ENCODE assay signal across 28 cellular contexts in genomic region chr4:823761-824460, GRCh38. TPM values are rescaled to one million over a fixed set of nuclear protein-coding genes. Genes with fewer than 3 reads are reported as not detected.
DNase-seq lines count a peak whose midpoint lies in the region; ATAC-seq, FAIRE-seq and TF ChIP-seq lines count a peak whose summit lies in the region.
"Had no signal": no experiment of that assay in that cellular context is flagged by ENCODE, and none has a peak within 500 bp of the region (broad histone marks: within the 10 kb centered on the region; RNA-seq: fewer than 3 reads in every experiment).

No MANE protein-coding gene starts in this region.

- no peak overlapping the region for H3K27ac Mint-ChIP-seq in natural killer cell treated with Interleukin-12 subunit alpha and Interleukin-12 subunit beta and Interleukin-15 and Interleukin-18, amount 100 ng/mL, for 72 hours
- H3K27ac Mint-ChIP-seq in natural killer cell: no peak overlapping the region
- H3K27ac Mint-ChIP-seq in neural crest cell (ENCODE audit: unreplicated experiment): no peak overlapping the region
- H3K27ac Mint-ChIP-seq: activated naive CD4-positive, alpha-beta T cell treated with anti-CD3 and anti-CD28 coated beads, Interleukin-2, amount 50 U/mL, for 24 hours; CD4-positive, CD25-positive, alpha-beta regulatory T cell; immature natural killer cell had no signal

- no peak overlapping the region; the same call in 1 of the 2 replicates for H2AK5ac ChIP-seq in H1 (ENCODE audit: low read depth, low read length)

- no peak for TF ChIP-seq RAD21 in H1 (IDR thresholded peaks at IDR 0.05 in 1 of 2, conservative IDR thresholded peaks at IDR 0.05 in 1 of 2; ENCODE audit: low read depth in 2 of 2, low read length in 2 of 2)

- no peaks in the 10 kb centered on the region for H3K79me1 ChIP-seq in H1 (ENCODE audit: low read depth, low read length)

- H4K91ac ChIP-seq in H1 (replicated peaks; ENCODE audit: insufficient read length, low read length): no peak overlapping the region

- CTCF ChIA-PET in H1 (lab: Charles Lee; ENCODE audit: partially characterized antibody): interaction anchor here (1.0 to 3.5 kb wide), 6 partner anchors 10 to 82 kb away, joined by 3 to 17 read pairs (median 4); no protein-coding TSS in a partner anchor

- H3K4ac ChIP-seq in H1 (replicated peaks; ENCODE audit: insufficient read length, low read depth, low read length): no peak overlapping the region

- no peak for FAIRE-seq in H1 (lab: Jason Lieb, UNC)
- FAIRE-seq: D721Med, GM18507 had no signal

- H3K4me3 ChIP-seq in H1 (ENCODE audit: extremely low read depth in 1 of 4, insufficient read depth in 2 of 4, low read depth in 3 of 4, low read length in 4 of 4): no peak overlapping the region
- H3K4me3 ChIP-seq in adrenal gland: no peak overlapping the region
- no peak overlapping the region for H3K4me3 ChIP-seq in body of pancreas
- H3K4me3 ChIP-seq: breast epithelium, GM23248, psoas muscle, upper lobe of left lung had no signal

- peaks cover 5 to 6% of the 10 kb centered on the region in 2 donors for H3K4me1 Mint-ChIP-seq in natural killer cell treated with Interleukin-12 subunit alpha and Interleukin-12 subunit beta and Interleukin-15 and Interleukin-18, amount 100 ng/mL, for 72 hours (ENCODE audit: low read depth in 2 of 2)
- H3K4me1 Mint-ChIP-seq in natural killer cell: peaks cover 0 to 5% of the 10 kb centered on the region in 2 donors
- no peaks in the 10 kb centered on the region for H3K4me1 Mint-ChIP-seq in neural crest cell

- H3K14ac ChIP-seq in H1 (ENCODE audit: insufficient read length): no peak overlapping the region

- no peak overlapping the region for H3K23ac ChIP-seq in H1 (ENCODE audit: insufficient read length)

- TF ChIP-seq CTCF in natural killer cell (IDR thresholded peaks at IDR 0.05) (no peak), H1 (IDR thresholded peaks at IDR 0.05; ENCODE audit: control extremely low read depth in 1 of 3, insufficient read depth in 1 of 3, low read depth in 1 of 3, low read length in 3 of 3) (no peak), neural crest cell (conservative IDR thresholded peaks at IDR 0.05) (no peak), adrenal gland (IDR thresholded peaks at IDR 0.05) (no peak), body of pancreas (IDR thresholded peaks at IDR 0.05) (no peak)

- H3K9me3 ChIP-seq in H1 (ENCODE audit: insufficient read depth in 2 of 2, low read depth in 1 of 2, low read length in 1 of 2) (no peaks in the 10 kb centered on the region), adrenal gland (replicated peaks in 1 of 3) (no peaks in the 10 kb centered on the region), body of pancreas (no peaks in the 10 kb centered on the region)
- H3K9me3 ChIP-seq: psoas muscle, upper lobe of left lung had no signal

- no peak overlapping the region for H3K9ac ChIP-seq in H1 (replicated peaks in 1 of 4; ENCODE audit: extremely low read depth in 1 of 4, low read depth in 3 of 4, low read length in 3 of 4)
- H3K9ac ChIP-seq: GM23248 had no signal

- no peaks in the 10 kb centered on the region for H3K9me3 Mint-ChIP-seq in natural killer cell treated with Interleukin-12 subunit alpha and Interleukin-12 subunit beta and Interleukin-15 and Interleukin-18, amount 100 ng/mL, for 72 hours
- H3K9me3 Mint-ChIP-seq in natural killer cell (no peaks in the 10 kb centered on the region), neural crest cell (no peaks in the 10 kb centered on the region)
- H3K9me3 Mint-ChIP-seq: activated naive CD4-positive, alpha-beta T cell treated with anti-CD3 and anti-CD28 coated beads, Interleukin-2, amount 50 U/mL, for 24 hours; stimulated activated effector memory CD8-positive, alpha-beta T cell treated with anti-CD3 and anti-CD28 coated beads, Interleukin-12 subunit alpha, Interleukin-12 subunit beta, amount 100 ng/mL, for 72 hours had no signal

- no peak overlapping the region for H3K4me2 ChIP-seq in H1 (ENCODE audit: insufficient read depth in 1 of 2, low read depth in 2 of 2, low read length in 2 of 2)

- H3K36me3 ChIP-seq in H1 (ENCODE audit: control insufficient read depth in 2 of 4, insufficient read depth in 4 of 4, low read length in 3 of 4) (no peaks in the 10 kb centered on the region), adrenal gland (replicated peaks in 1 of 2) (no peaks in the 10 kb centered on the region), body of pancreas (replicated peaks in 1 of 2; ENCODE audit: insufficient read depth in 1 of 2, low read depth in 2 of 2) (no peaks in the 10 kb centered on the region)
- H3K36me3 ChIP-seq: breast epithelium, upper lobe of left lung had no signal

- H3K27me3 Mint-ChIP-seq in natural killer cell treated with Interleukin-12 subunit alpha and Interleukin-12 subunit beta and Interleukin-15 and Interleukin-18, amount 100 ng/mL, for 72 hours: peaks cover 21 to 23% of the 10 kb centered on the region in 2 donors
- H3K27me3 Mint-ChIP-seq in natural killer cell (ENCODE audit: low read depth in 2 of 2) (peaks cover 30 to 34% of the 10 kb centered on the region in 2 donors), neural crest cell (ENCODE audit: low read depth) (peaks cover 80% of the 10 kb centered on the region)

- no peaks in the 10 kb centered on the region for H3K79me2 ChIP-seq in H1 (ENCODE audit: control insufficient read depth in 1 of 2, insufficient read depth in 2 of 2, low read length in 2 of 2)

- peak; percentile 57 for DNase-seq in natural killer cell treated with Interleukin-12 subunit alpha and Interleukin-12 subunit beta and Interleukin-15 and Interleukin-18, amount 100 ng/mL, for 72 hours (ENCODE audit: low spot score)
- DNase-seq in natural killer cell (no peak), H1 (ENCODE audit: low read depth in 1 of 2, low spot score in 2 of 2) (no peak), neural crest cell (ENCODE audit: low read depth, low spot score) (no peak), HuH-7.5 (ENCODE audit: low spot score) (no peak), adrenal gland (no peak), body of pancreas (no peak)
- DNase-seq: activated CD4-positive, alpha-beta T cell treated with anti-CD3 and anti-CD28 coated beads for 48 hours; CD4-positive, CD25-positive, alpha-beta regulatory T cell; effector CD4-positive, alpha-beta T cell; GM23248; hypothalamus; immature natural killer cell; NCI-H2081; NCI-H2227 treated with DMSO at 0.1 percent for 48 hours; NCI-H526 treated with DMSO at 0.1 percent for 48 hours; nucleus accumbens; PC-3; SHP77 treated with DMSO at 0.1 percent for 48 hours had no signal

- peaks cover 7% of the 10 kb centered on the region for H3K36me3 Mint-ChIP-seq in natural killer cell treated with Interleukin-12 subunit alpha and Interleukin-12 subunit beta and Interleukin-15 and Interleukin-18, amount 100 ng/mL, for 72 hours
- H3K36me3 Mint-ChIP-seq in natural killer cell (no peaks in the 10 kb centered on the region), neural crest cell (ENCODE audit: low read depth) (no peaks in the 10 kb centered on the region)
- H3K36me3 Mint-ChIP-seq: CD4-positive, CD25-positive, alpha-beta regulatory T cell had no signal

- TF ChIP-seq POLR2A in H1 (IDR thresholded peaks at IDR 0.05; ENCODE audit: control extremely low read depth in 1 of 2, low read depth in 2 of 2, low read length in 2 of 2) (no peak), adrenal gland (IDR thresholded peaks at IDR 0.05) (no peak), body of pancreas (IDR thresholded peaks at IDR 0.05) (no peak)

- no peak overlapping the region for H3K56ac ChIP-seq in H1 (replicated peaks; ENCODE audit: insufficient read length, low read depth, low read length)

- H4K8ac ChIP-seq in H1 (ENCODE audit: extremely low read depth, insufficient read depth, low read length): no peak overlapping the region

- H2BK20ac ChIP-seq in H1 (ENCODE audit: low read length): no peak overlapping the region

- ATAC-seq in natural killer cell treated with Interleukin-12 subunit alpha and Interleukin-12 subunit beta and Interleukin-15 and Interleukin-18, amount 100 ng/mL, for 72 hours: no peak
- ATAC-seq in natural killer cell (no peak), GM18498 (IDR thresholded peaks at IDR 0.05; ENCODE audit: unreplicated experiment) (no peak), body of pancreas (no peak)
- ATAC-seq: PC-3; psoas muscle; stimulated activated effector memory CD8-positive, alpha-beta T cell treated with anti-CD3 and anti-CD28 coated beads, Interleukin-12 subunit alpha, Interleukin-12 subunit beta, amount 100 ng/mL, for 72 hours had no signal

- no peak overlapping the region for H3K27ac ChIP-seq in H1 (ENCODE audit: low read depth, low read length)
- H3K27ac ChIP-seq in adrenal gland: no peak overlapping the region
- no peak overlapping the region for H3K27ac ChIP-seq in body of pancreas
- H3K27ac ChIP-seq: breast epithelium, GM23248, psoas muscle, upper lobe of left lung had no signal

- no peak overlapping the region for H2BK15ac ChIP-seq in H1 (ENCODE audit: low read length)

- H3K18ac ChIP-seq in H1 (ENCODE audit: extremely low read depth, low read length): no peak overlapping the region

- H3K4me1 ChIP-seq in H1 (replicated peaks in 1 of 4; ENCODE audit: control insufficient read depth in 3 of 4, insufficient read depth in 4 of 4, low read length in 3 of 4) (peaks cover 0 to 4% (median 2%) of the 10 kb centered on the region in 4 experiments; a peak in 3 of 7 replicates), adrenal gland (replicated peaks in 1 of 2) (peaks cover 6 to 16% of the 10 kb centered on the region in 2 donors), body of pancreas (peaks cover 24% of the 10 kb centered on the region)
- H3K4me1 ChIP-seq: psoas muscle had no signal

- no peak overlapping the region for H2BK120ac ChIP-seq in H1 (replicated peaks; ENCODE audit: low read depth, low read length)

- H3K23me2 ChIP-seq in H1 (ENCODE audit: low read depth, low read length): peaks cover 5% of the 10 kb centered on the region; the same call in 1 of the 2 replicates

- H2AFZ ChIP-seq in H1 (ENCODE audit: low read length): no peak overlapping the region
- H2AFZ ChIP-seq: GM23248 had no signal

- intact Hi-C loops in natural killer cell (cut with micrococcal nuclease) (loop anchor here (2.0 kb wide), 1 partner anchor 41 kb away; no protein-coding TSS in a partner anchor), adrenal gland (cut with DNase I) (no loop called here), body of pancreas (cut with DNase I) (no loop called here)

- no peak overlapping the region for H2BK12ac ChIP-seq in H1 (ENCODE audit: low read depth, low read length)

- no peak overlapping the region for H3K4me3 Mint-ChIP-seq in natural killer cell treated with Interleukin-12 subunit alpha and Interleukin-12 subunit beta and Interleukin-15 and Interleukin-18, amount 100 ng/mL, for 72 hours
- H3K4me3 Mint-ChIP-seq in natural killer cell (no peak overlapping the region), neural crest cell (peak overlapping the region; percentile 41)
- H3K4me3 Mint-ChIP-seq: activated naive CD4-positive, alpha-beta T cell treated with anti-CD3 and anti-CD28 coated beads, Interleukin-2, amount 50 U/mL, for 24 hours had no signal

- peaks cover 1 to 20% of the 10 kb centered on the region in 2 experiments for H4K20me1 ChIP-seq in H1 (replicated peaks in 1 of 2; ENCODE audit: control insufficient read depth in 1 of 2, insufficient read depth in 2 of 2, low read length in 2 of 2)

- no peak overlapping the region for H2BK5ac ChIP-seq in H1 (ENCODE audit: low read depth, low read length)

- 58% methylated on average over 21 of the region's 24 CpGs; no CpG with 5 or more reads in 1 of the 2 experiments for WGBS in H1 (ENCODE audit: extremely low coverage in 1 of 2, insufficient coverage in 1 of 2, insufficient read length in 1 of 2, insufficient replicate concordance in 2 of 2, low coverage in 1 of 2, low lambda C conversion rate in 2 of 2, missing lambda C conversion rate in 1 of 2), 2 experiments
- 66 to 74% (median 69%) methylated on average over 7 to 24 of the region's 24 CpGs for WGBS in adrenal gland, 4 donors
- WGBS in body of pancreas, 2 donors: 52 to 58% methylated on average over 12 to 22 of the region's 24 CpGs

- peaks cover 40 to 74% (median 65%) of the 10 kb centered on the region in 4 experiments for H3K27me3 ChIP-seq in H1 (replicated peaks in 1 of 4; ENCODE audit: control insufficient read depth in 3 of 4, extremely low read depth in 1 of 4, insufficient read depth in 3 of 4, low read length in 3 of 4)
- H3K27me3 ChIP-seq in adrenal gland: no peaks in the 10 kb centered on the region
- H3K27me3 ChIP-seq in body of pancreas: peaks cover 0 to 21% of the 10 kb centered on the region in 2 donors

- TF ChIP-seq EP300 in H1 (IDR thresholded peaks at IDR 0.05; ENCODE audit: borderline replicate concordance in 1 of 2, low read depth in 2 of 2, low read length in 2 of 2): no peak

- H4K5ac ChIP-seq in H1 (ENCODE audit: insufficient read length, low read depth, low read length): no peak overlapping the region

- POLR2A ChIA-PET in H1 (lab: Charles Lee; ENCODE audit: partially characterized antibody): interaction anchor here (1.0 kb wide), 1 partner anchor 12 kb away, joined by 3 read pairs; no protein-coding TSS in a partner anchor

RNA-seq across cellular contexts. Expression of gene CPLX1, which starts 2.0 kb away (rescaled TPM):
- total RNA-seq in natural killer cell treated with Interleukin-12 subunit alpha and Interleukin-12 subunit beta and Interleukin-15 and Interleukin-18, amount 100 ng/mL, for 72 hours: not detected
- total RNA-seq in natural killer cell: not detected
- 0.56 and 0.67 TPM in 2 replicates for total RNA-seq in H1 (2021; fragmentation: NEBNext Ultra II Directional; extraction: Animal tissue kit (Norgen Biotek cat#: 25700))
- 0.32 and 1.3 TPM in 2 replicates for polyA plus RNA-seq in H1 (2011; rRNA removed)
- polyA plus RNA-seq in H1 (2011; cell fraction: cytosol; rRNA removed): 0.35 TPM
- polyA plus RNA-seq in H1 (2011; cell fraction: nucleus; rRNA removed): 3.7 TPM
- polyA plus RNA-seq in H1 (2012, experiment 1 of 2): 0.76 to 1.5 TPM (median 1.1 TPM) in 4 replicates
- 0.46 TPM for polyA plus RNA-seq in H1 (2012, experiment 2 of 2)
- polyA plus RNA-seq in H1 (2013, experiment 1 of 2): 0.63 TPM
- 0.74 TPM for polyA plus RNA-seq in H1 (2013, experiment 2 of 2)
- 0.07 TPM in 1 of 2 replicates, not detected in the other for polyA minus RNA-seq in H1 (2011; rRNA and poly(A)+ RNA removed)
- polyA minus RNA-seq in H1 (2011; cell fraction: cytosol; rRNA and poly(A)+ RNA removed): not detected
- polyA minus RNA-seq in H1 (2011; cell fraction: nucleus; rRNA and poly(A)+ RNA removed): not detected
- total RNA-seq in neural crest cell: 2.0 and 2.5 TPM in 2 replicates
- 10 to 100 TPM in 3 of 8 donors, 1 to 10 TPM in 5; 1.7 to 25.3 (median 7.3) TPM for total RNA-seq in adrenal gland
- 10 to 100 TPM in 2 of 3 donors, 1 to 10 TPM in 1; 6.3 to 24.2 (median 14.9) TPM for polyA plus RNA-seq in adrenal gland
- 1 to 10 TPM in 1 of 2 donors, under 1 TPM in 1; 0.52 to 2.0 TPM for total RNA-seq in body of pancreas
- total RNA-seq: Daoy, GM23248 had no signal
- polyA plus RNA-seq: GM23248, immature natural killer cell had no signal
